ENCODE assay signal across 8 cellular contexts in the genomic region with DNA sequence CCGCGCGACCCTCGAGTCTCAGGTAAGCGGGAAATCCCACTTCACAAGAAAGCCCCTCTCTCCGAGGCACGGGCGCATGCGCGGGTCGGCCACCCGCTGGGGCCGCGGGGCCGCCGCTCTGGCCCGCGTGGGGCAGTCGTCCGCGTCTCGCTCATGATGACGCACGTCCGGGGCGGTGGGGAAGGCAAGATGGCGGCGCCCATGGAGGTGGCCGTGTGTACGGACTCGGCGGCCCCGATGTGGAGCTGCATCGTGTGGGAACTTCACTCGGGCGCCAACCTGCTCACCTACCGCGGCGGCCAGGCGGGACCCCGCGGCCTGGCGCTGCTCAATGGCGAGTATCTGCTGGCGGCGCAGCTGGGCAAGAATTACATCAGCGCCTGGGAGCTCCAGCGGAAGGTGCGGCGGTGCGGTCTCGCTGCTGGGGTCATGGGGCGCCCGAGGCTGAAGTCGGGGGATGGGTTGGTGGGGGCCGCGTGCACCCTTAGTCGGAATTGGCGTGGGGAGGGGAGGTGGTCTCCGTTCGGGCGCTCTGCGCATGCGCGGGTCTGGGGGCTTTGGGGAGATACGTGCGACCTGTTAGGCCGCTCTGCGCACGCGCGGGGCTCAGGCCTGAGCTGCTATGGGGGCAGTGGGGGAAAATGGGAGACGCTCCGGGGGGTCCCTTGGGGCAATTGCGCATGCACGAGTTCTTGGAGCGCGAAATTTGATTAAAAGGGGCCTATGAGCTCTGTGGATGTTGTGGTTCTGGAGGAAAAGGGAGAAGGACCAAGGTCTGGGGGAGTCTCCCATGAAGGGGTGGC. TPM values are rescaled to one million over a fixed set of nuclear protein-coding genes. Genes with fewer than 3 reads are reported as not detected.
A peak's percentile ranks its signal among the peaks of the same experiment; 100 is the strongest.
DNase-seq lines count a peak whose midpoint lies in the region; ATAC-seq and TF ChIP-seq lines count a peak whose summit lies in the region.

A gene with protein sequence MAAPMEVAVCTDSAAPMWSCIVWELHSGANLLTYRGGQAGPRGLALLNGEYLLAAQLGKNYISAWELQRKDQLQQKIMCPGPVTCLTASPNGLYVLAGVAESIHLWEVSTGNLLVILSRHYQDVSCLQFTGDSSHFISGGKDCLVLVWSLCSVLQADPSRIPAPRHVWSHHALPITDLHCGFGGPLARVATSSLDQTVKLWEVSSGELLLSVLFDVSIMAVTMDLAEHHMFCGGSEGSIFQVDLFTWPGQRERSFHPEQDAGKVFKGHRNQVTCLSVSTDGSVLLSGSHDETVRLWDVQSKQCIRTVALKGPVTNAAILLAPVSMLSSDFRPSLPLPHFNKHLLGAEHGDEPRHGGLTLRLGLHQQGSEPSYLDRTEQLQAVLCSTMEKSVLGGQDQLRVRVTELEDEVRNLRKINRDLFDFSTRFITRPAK (plus strand): TSS at position 181 of the 803 bp plus-strand sequence. CDS start 9 bp downstream, at position 190.

- peaks cover 41% of the 10 kb centered on the region for H3F3A ChIP-seq in neural progenitor cell (ENCODE audit: low read depth)

- H3K9ac ChIP-seq in neural progenitor cell = peak within 1 kb of the TSS; percentile 92
- peak within 1 kb of the TSS; percentile 73 to 87 for H3K9ac ChIP-seq in stomach smooth muscle (ENCODE audit: low read length in 2 of 2)

- no peaks in the 10 kb centered on the region for H3K9me3 Mint-ChIP-seq in neural progenitor cell

- H3K27ac Mint-ChIP-seq in neural progenitor cell = peak within 1 kb of the TSS; percentile 96

- H3K36me3 ChIP-seq in neural progenitor cell (no peaks in the 10 kb centered on the region), stomach smooth muscle (ENCODE audit: control insufficient read depth in 2 of 2, insufficient read depth in 2 of 2, low read length in 2 of 2) (peaks cover 0 to 6% of the 10 kb centered on the region in 2 donors)

- H3K27me3 Mint-ChIP-seq in neural progenitor cell (ENCODE audit: insufficient read depth, low read depth) = peaks cover 11% of the 10 kb centered on the region

- H3K27ac ChIP-seq in neural progenitor cell (peak within 1 kb of the TSS; percentile 98), stomach smooth muscle (ENCODE audit: low read length) (peak within 1 kb of the TSS; percentile 85)

- H3K4me3 Mint-ChIP-seq in neural progenitor cell = peak within 1 kb of the TSS; percentile 95

- H3K27me3 ChIP-seq in neural progenitor cell (no peaks in the 10 kb centered on the region), stomach smooth muscle (ENCODE audit: control insufficient read depth in 1 of 2, insufficient read depth in 2 of 2, low read length in 2 of 2) (no peaks in the 10 kb centered on the region)

- no peaks in the 10 kb centered on the region for H4K20me1 ChIP-seq in neural progenitor cell (ENCODE audit: low read depth)

- H3K36me3 Mint-ChIP-seq in neural progenitor cell = peaks cover 8% of the 10 kb centered on the region

- peak within 1 kb of the TSS; percentile 92 for H2AFZ ChIP-seq in neural progenitor cell (replicated peaks)

- H3K4me2 ChIP-seq in neural progenitor cell = peak within 1 kb of the TSS; percentile 83

- peak; percentile 97 for DNase-seq in DMS 273 (lab: John Stamatoyannopoulos, UW; ENCODE audit: unreplicated experiment)
- peak; percentile 92 for DNase-seq in LoVo (ENCODE audit: low spot score)
- peak; percentile 88 to 89 for DNase-seq in SHP77 (lab: John Stamatoyannopoulos, UW)
- peak; percentile 87 for DNase-seq in activated gamma-delta T cell treated with Interleukin-2 at 50 U/mL for 16 hours
- peak; percentile 80 to 96 for DNase-seq in foreskin fibroblast
- peak; percentile 95 for DNase-seq in neural progenitor cell (ENCODE audit: low spot score)

- peaks cover 16% of the 10 kb centered on the region for H3K4me1 Mint-ChIP-seq in neural progenitor cell

- no peaks in the 10 kb centered on the region for H3K9me3 ChIP-seq in neural progenitor cell (ENCODE audit: low read depth)
- no peaks in the 10 kb centered on the region for H3K9me3 ChIP-seq in stomach smooth muscle (ENCODE audit: control insufficient read depth in 2 of 2, low read length in 2 of 2)

- ATAC-seq in GM21717 (IDR thresholded peaks at IDR 0.05; ENCODE audit: unreplicated experiment) = peak; percentile 52

- H3K4me1 ChIP-seq in neural progenitor cell (peaks cover 18% of the 10 kb centered on the region), stomach smooth muscle (ENCODE audit: control insufficient read depth, insufficient read depth, low read length) (peaks cover 23% of the 10 kb centered on the region)

- TF ChIP-seq CTCF in foreskin fibroblast (IDR thresholded peaks at IDR 0.05; ENCODE audit: low read depth, low read length) (no peak), neural progenitor cell (IDR thresholded peaks at IDR 0.05) (peak; percentile 8)

- peaks cover 13% of the 10 kb centered on the region for H3K79me2 ChIP-seq in neural progenitor cell (ENCODE audit: low read depth)

- H3K4me3 ChIP-seq in foreskin fibroblast (ENCODE audit: low read depth in 1 of 2, low read length in 2 of 2) (peak within 1 kb of the TSS; percentile 92 to 98), neural progenitor cell (peak within 1 kb of the TSS; percentile 92), stomach smooth muscle (ENCODE audit: low read length in 2 of 2) (peak within 1 kb of the TSS; percentile 81 to 88)

RNA-seq across cellular contexts. Expression of the gene that starts here (rescaled TPM):
- total RNA-seq in neural progenitor cell (ENCODE audit: low replicate concordance) = 38.6 and 156 TPM in 2 replicates

Comparison
In these comparisons a context has a peak if more than half of its experiments do, and no peak if none do; other contexts are left out.
1. Peak in every context shown above with its lines: DNase-seq, ATAC-seq, H3K4me3 ChIP-seq and H3K27ac ChIP-seq.